22 cellular contexts compared by ENCODE assay signal in genomic region chr5:103502651-103503050, GRCh38. TPM values are rescaled to one million over a fixed set of nuclear protein-coding genes. Genes with fewer than 3 reads are reported as not detected.
A peak's percentile ranks its signal among the peaks of the same experiment; 100 is the strongest.
DNase-seq lines count a peak whose midpoint lies in the region; ATAC-seq, FAIRE-seq and TF ChIP-seq lines count a peak whose summit lies in the region.
"Had no signal": no experiment of that assay in that cellular context is flagged by ENCODE, and none has a peak within 500 bp of the region (broad histone marks: within the 10 kb centered on the region; RNA-seq: fewer than 3 reads in every experiment).

No MANE protein-coding gene starts in this region.

- H3K18ac ChIP-seq in H1 (ENCODE audit: extremely low read depth, low read length) = no peak overlapping the region

- H2BK15ac ChIP-seq in H1 (ENCODE audit: low read length) = no peak overlapping the region

- H2AK5ac ChIP-seq in H1 (ENCODE audit: low read depth, low read length) = no peak overlapping the region

- H4K91ac ChIP-seq in H1 (replicated peaks; ENCODE audit: insufficient read length, low read length) = no peak overlapping the region

- no peak overlapping the region for H4K5ac ChIP-seq in H1 (ENCODE audit: insufficient read length, low read depth, low read length)

- TF ChIP-seq POLR2A in H1 (IDR thresholded peaks at IDR 0.05; ENCODE audit: control extremely low read depth in 1 of 2, low read depth in 2 of 2, low read length in 2 of 2) (no peak), HepG2 (IDR thresholded peaks at IDR 0.05; ENCODE audit: insufficient read depth in 1 of 2, low read depth in 2 of 2, low read length in 2 of 2) (no peak), sigmoid colon (IDR thresholded peaks at IDR 0.05) (no peak)

- TF ChIP-seq EP300 in H1 (IDR thresholded peaks at IDR 0.05; ENCODE audit: borderline replicate concordance in 1 of 2, low read depth in 2 of 2, low read length in 2 of 2) = no peak
- TF ChIP-seq EP300 in HepG2 (IDR thresholded peaks at IDR 0.05; ENCODE audit: low read depth in 2 of 2, low read length in 2 of 2) = no peak
- no peak for TF ChIP-seq EP300 in HepG2 (CRISPR knock-in tag; IDR thresholded peaks at IDR 0.05; ENCODE audit: borderline replicate concordance)
- no peak for TF ChIP-seq EP300 in sigmoid colon (IDR thresholded peaks at IDR 0.05)

- peak overlapping the region; percentile 24; the same call in 1 of the 2 replicates for H3K4me2 ChIP-seq in PC-3 (ENCODE audit: low read length)
- H3K4me2 ChIP-seq in H1 (ENCODE audit: insufficient read depth in 1 of 2, low read depth in 2 of 2, low read length in 2 of 2) = no peak overlapping the region; a peak in 1 of 4 replicates
- H3K4me2 ChIP-seq in HepG2 (ENCODE audit: low read depth, low read length) = no peak overlapping the region

- H2BK20ac ChIP-seq in H1 (ENCODE audit: low read length) = no peak overlapping the region

- DNase-seq in NCI-H2227 (lab: John Stamatoyannopoulos, UW; ENCODE audit: unreplicated experiment) = peak; percentile 2
- DNase-seq in NCI-H2227 treated with DMSO at 0.1 percent for 48 hours (lab: John Stamatoyannopoulos, UW) = no peak
- DNase-seq in PC-3 = no peak
- DNase-seq in H1 (ENCODE audit: low read depth in 1 of 2, low spot score in 2 of 2) = no peak
- peak; percentile 29 for DNase-seq in superior temporal gyrus (ENCODE audit: extremely low spot score)
- DNase-seq in HepG2 (ENCODE audit: low spot score) = no peak
- no peak for DNase-seq in sigmoid colon
- DNase-seq: 8988T; BE2C; C1 segment of cervical spinal cord; Caco-2; CD4-positive, CD25-positive, alpha-beta regulatory T cell; GM23248; H7; HFFc6 had no signal

- 77% methylated on average over 3 of the region's 3 CpGs; no CpG with 5 or more reads in 1 of the 2 experiments for WGBS in H1 (ENCODE audit: extremely low coverage in 1 of 2, insufficient coverage in 1 of 2, insufficient read length in 1 of 2, insufficient replicate concordance in 2 of 2, low coverage in 1 of 2, low lambda C conversion rate in 2 of 2, missing lambda C conversion rate in 1 of 2), 2 experiments
- 23% methylated on average over 3 of the region's 3 CpGs for WGBS in HepG2 (ENCODE audit: low lambda C conversion rate)
- 86 to 87% methylated on average over 3 of the region's 3 CpGs for whole genome bisulfite sequencing in sigmoid colon, 2 donors

- H3K4me1 ChIP-seq in PC-3 (ENCODE audit: insufficient read depth, low read length) (peaks cover 26% of the 10 kb centered on the region), H1 (replicated peaks in 1 of 4; ENCODE audit: control insufficient read depth in 3 of 4, insufficient read depth in 4 of 4, low read length in 3 of 4) (peaks cover 3 to 15% (median 7%) of the 10 kb centered on the region in 4 experiments; a peak in 6 of 7 replicates), HepG2 (ENCODE audit: insufficient read depth, low read length) (no peaks in the 10 kb centered on the region), sigmoid colon (peaks cover 0 to 7% (median 0%) of the 10 kb centered on the region in 4 donors)
- H3K4me1 ChIP-seq: BE2C, Caco-2 had no signal

- H3F3A ChIP-seq in PC-3 (ENCODE audit: low read length, unreplicated experiment) = no peaks in the 10 kb centered on the region

- H3K27ac ChIP-seq in PC-3 (ENCODE audit: low read length) (no peak overlapping the region), H1 (ENCODE audit: low read depth, low read length) (no peak overlapping the region), HepG2 (ENCODE audit: extremely low read length, insufficient read depth, low read length) (no peak overlapping the region), sigmoid colon (no peak overlapping the region)
- H3K27ac ChIP-seq: GM23248 had no signal

- no peak overlapping the region for H4K8ac ChIP-seq in H1 (ENCODE audit: extremely low read depth, insufficient read depth, low read length)

- FAIRE-seq in H1 (lab: Jason Lieb, UNC) (no peak), HepG2 (lab: Jason Lieb, UNC) (no peak)
- FAIRE-seq: D721Med, G401.6, GM12891, GM19239, HTR-8/SVneo had no signal

- no peak overlapping the region for H3K9ac ChIP-seq in PC-3 (ENCODE audit: low read length)
- H3K9ac ChIP-seq in H1 (replicated peaks in 1 of 4; ENCODE audit: extremely low read depth in 1 of 4, low read depth in 3 of 4, low read length in 3 of 4) = no peak overlapping the region
- no peak overlapping the region for H3K9ac ChIP-seq in HepG2 (ENCODE audit: insufficient read depth, low read depth, low read length)
- H3K9ac ChIP-seq: GM23248 had no signal

- H3K9me3 ChIP-seq in PC-3 (ENCODE audit: low read length) = no peaks in the 10 kb centered on the region
- no peaks in the 10 kb centered on the region for H3K9me3 ChIP-seq in H1 (ENCODE audit: insufficient read depth in 2 of 2, low read depth in 1 of 2, low read length in 1 of 2)
- H3K9me3 ChIP-seq in HepG2 (ENCODE audit: low read length) = no peaks in the 10 kb centered on the region
- H3K9me3 ChIP-seq in sigmoid colon = peaks cover 0 to 3% (median 0%) of the 10 kb centered on the region in 4 donors
- H3K9me3 ChIP-seq: BE2C had no signal

- no peak overlapping the region for H3K4ac ChIP-seq in H1 (replicated peaks; ENCODE audit: insufficient read length, low read depth, low read length)

- TF ChIP-seq CTCF in PC-3 (conservative IDR thresholded peaks at IDR 0.05; ENCODE audit: low read depth, low read length) = no peak
- no peak for TF ChIP-seq CTCF in H1 (IDR thresholded peaks at IDR 0.05; ENCODE audit: control extremely low read depth in 1 of 3, insufficient read depth in 1 of 3, low read depth in 1 of 3, low read length in 3 of 3)
- no peak for TF ChIP-seq CTCF in HepG2 (CRISPR knock-in tag; IDR thresholded peaks at IDR 0.05)
- TF ChIP-seq CTCF in sigmoid colon (IDR thresholded peaks at IDR 0.05) = no peak

- no peak overlapping the region for H3K4me3 ChIP-seq in PC-3 (ENCODE audit: low read length)
- H3K4me3 ChIP-seq in H1 (ENCODE audit: extremely low read depth in 1 of 4, insufficient read depth in 2 of 4, low read depth in 3 of 4, low read length in 4 of 4) = no peak overlapping the region
- H3K4me3 ChIP-seq in HepG2 (replicated peaks in 1 of 3; ENCODE audit: insufficient read depth in 1 of 3, low read depth in 2 of 3, low read length in 3 of 3) = no peak overlapping the region
- no peak overlapping the region for H3K4me3 ChIP-seq in sigmoid colon
- H3K4me3 ChIP-seq: GM23248 had no signal

- no peak overlapping the region for H3K56ac ChIP-seq in H1 (replicated peaks; ENCODE audit: insufficient read length, low read depth, low read length)

- H3K79me1 ChIP-seq in H1 (ENCODE audit: low read depth, low read length) = no peaks in the 10 kb centered on the region

- H3K36me3 ChIP-seq in PC-3 (ENCODE audit: low read depth, low read length) = no peaks in the 10 kb centered on the region; the same call in 1 of the 2 replicates
- H3K36me3 ChIP-seq in H1 (ENCODE audit: control insufficient read depth in 2 of 4, insufficient read depth in 4 of 4, low read length in 3 of 4) = no peaks in the 10 kb centered on the region
- H3K36me3 ChIP-seq in HepG2 (replicated peaks in 1 of 2; ENCODE audit: control insufficient read depth in 1 of 2, insufficient read depth in 2 of 2, low read length in 2 of 2) = no peaks in the 10 kb centered on the region
- H3K36me3 ChIP-seq in sigmoid colon = no peaks in the 10 kb centered on the region
- H3K36me3 ChIP-seq: BE2C had no signal

- ATAC-seq in PC-3 (peak; percentile 10; the same call in 1 of the 2 replicates), HepG2 (no peak), GM19467 (IDR thresholded peaks at IDR 0.05; ENCODE audit: unreplicated experiment) (no peak)
- ATAC-seq: HCT116 had no signal

- H3K27me3 ChIP-seq in PC-3 (ENCODE audit: low read length) = no peaks in the 10 kb centered on the region
- no peaks in the 10 kb centered on the region for H3K27me3 ChIP-seq in H1 (replicated peaks in 1 of 4; ENCODE audit: control insufficient read depth in 3 of 4, extremely low read depth in 1 of 4, insufficient read depth in 3 of 4, low read length in 3 of 4)
- no peaks in the 10 kb centered on the region for H3K27me3 ChIP-seq in HepG2 (ENCODE audit: control insufficient read depth in 1 of 2, insufficient read depth in 2 of 2, low read length in 2 of 2)
- no peaks in the 10 kb centered on the region for H3K27me3 ChIP-seq in sigmoid colon
- H3K27me3 ChIP-seq: BE2C had no signal

- CTCF ChIA-PET in PC-3 (lab: Charles Lee) (no interaction called here), H1 (lab: Charles Lee; ENCODE audit: partially characterized antibody) (interaction anchor here (0.8 to 2.2 kb wide), 3 partner anchors 10 to 17 kb away, joined by 4 to 6 read pairs (median 4); no protein-coding TSS in a partner anchor), HepG2 (lab: Yijun Ruan, JAX; ENCODE audit: low intra/inter-chr PET ratio, low total read pairs) (no interaction called here)

- H2BK12ac ChIP-seq in H1 (ENCODE audit: low read depth, low read length) = no peak overlapping the region

- H4K20me1 ChIP-seq in PC-3 (ENCODE audit: low read length) (no peaks in the 10 kb centered on the region), H1 (replicated peaks in 1 of 2; ENCODE audit: control insufficient read depth in 1 of 2, insufficient read depth in 2 of 2, low read length in 2 of 2) (no peaks in the 10 kb centered on the region), HepG2 (ENCODE audit: insufficient read depth, low read length) (no peaks in the 10 kb centered on the region)

- in situ Hi-C loops in HepG2 (cut with HindIII; ENCODE audit: extremely low pct_ligation_motif_present, low pct_unique_long_range_greater_than_20kb) = no loop called here

- H2BK120ac ChIP-seq in H1 (replicated peaks; ENCODE audit: low read depth, low read length) = no peak overlapping the region

- H3K23ac ChIP-seq in H1 (ENCODE audit: insufficient read length) = no peak overlapping the region

- no peak for TF ChIP-seq RAD21 in H1 (IDR thresholded peaks at IDR 0.05 in 1 of 2, conservative IDR thresholded peaks at IDR 0.05 in 1 of 2; ENCODE audit: low read depth in 2 of 2, low read length in 2 of 2)
- TF ChIP-seq RAD21 in HepG2 (CRISPR knock-in tag; IDR thresholded peaks at IDR 0.05) = no peak

- no TSS peak for BruUV-seq in PC-3 (replicated peaks; lab: Mats Ljungman, UMichigan)
- BruUV-seq in HepG2 (replicated peaks; lab: Mats Ljungman, UMichigan) = no TSS peak

- POLR2A ChIA-PET in PC-3 (lab: Charles Lee; ENCODE audit: unreplicated experiment) (no interaction called here), H1 (lab: Charles Lee; ENCODE audit: partially characterized antibody) (no interaction called here), HepG2 (lab: Yijun Ruan, JAX) (no interaction called here)

- H3K79me2 ChIP-seq in PC-3 (ENCODE audit: low read length) (no peaks in the 10 kb centered on the region), H1 (ENCODE audit: control insufficient read depth in 1 of 2, insufficient read depth in 2 of 2, low read length in 2 of 2) (no peaks in the 10 kb centered on the region), HepG2 (ENCODE audit: insufficient read depth, low read length) (no peaks in the 10 kb centered on the region)

- H3K23me2 ChIP-seq in H1 (ENCODE audit: low read depth, low read length) = no peaks in the 10 kb centered on the region

- no peak overlapping the region for H2AFZ ChIP-seq in PC-3 (ENCODE audit: low read length)
- 0 out of 2 replicates have a peak overlapping the region, but pooled peaks have one; percentile 16 for H2AFZ ChIP-seq in H1 (ENCODE audit: low read length)
- no peak overlapping the region for H2AFZ ChIP-seq in HepG2 (ENCODE audit: low read length)
- H2AFZ ChIP-seq: GM23248 had no signal

- intact Hi-C loops in PC-3 (cut with micrococcal nuclease) (no loop called here), HepG2 (cut with micrococcal nuclease; ENCODE audit: unreplicated experiment) (no loop called here), sigmoid colon (cut with DNase I) (no loop called here)

- no peak overlapping the region for H3K14ac ChIP-seq in H1 (ENCODE audit: insufficient read length)

- H3K9me2 ChIP-seq in PC-3 (replicated peaks; ENCODE audit: low read length) = no peaks in the 10 kb centered on the region

- H2BK5ac ChIP-seq in H1 (ENCODE audit: low read depth, low read length) = no peak overlapping the region

RNA-seq across cellular contexts. Expression of gene NUDT12, which starts 59.9 kb away (rescaled TPM):
- total RNA-seq in PC-3 (2014; rRNA removed) (9.2 and 10.9 TPM in 2 replicates), HepG2 (2016; rRNA removed; fragmentation: Illumina TruSeq; extraction: Trizol) (5.4 and 6.3 TPM in 2 replicates), sigmoid colon (10 to 100 TPM in 3 of 4 donors, 1 to 10 TPM in 1; 8.4 to 20.7 (median 15.6) TPM)
- total RNA-seq in H1 (2021; fragmentation: NEBNext Ultra II Directional; extraction: Animal tissue kit (Norgen Biotek cat#: 25700)) = 12.5 and 14.0 TPM in 2 replicates
- polyA plus RNA-seq in H1 (2011; rRNA removed) (3.0 and 3.6 TPM in 2 replicates), HepG2 (2011; rRNA removed) (2.3 and 2.4 TPM in 2 replicates), sigmoid colon (10 to 100 TPM in 2 of 3 donors, 1 to 10 TPM in 1; 7.3 to 17.4 (median 13.6) TPM)
- 7.2 TPM for polyA plus RNA-seq in H1 (2011; cell fraction: cytosol; rRNA removed)
- polyA plus RNA-seq in H1 (2011; cell fraction: nucleus; rRNA removed) = 6.3 TPM
- 7.3 to 14.8 TPM (median 7.8 TPM) in 4 replicates for polyA plus RNA-seq in H1 (2012, experiment 1 of 2)
- 1.2 TPM for polyA plus RNA-seq in H1 (2012, experiment 2 of 2)
- polyA plus RNA-seq in H1 (2013, experiment 1 of 2) = 12.9 TPM
- polyA plus RNA-seq in H1 (2013, experiment 2 of 2) = 10.3 TPM
- 6.5 and 8.5 TPM in 2 replicates for polyA minus RNA-seq in H1 (2011; rRNA and poly(A)+ RNA removed)
- polyA minus RNA-seq in H1 (2011; cell fraction: cytosol; rRNA and poly(A)+ RNA removed) = 5.7 TPM
- 11.0 TPM for polyA minus RNA-seq in H1 (2011; cell fraction: nucleus; rRNA and poly(A)+ RNA removed)
- total RNA-seq in HepG2 (2016; cell fraction: cytosol; rRNA removed; fragmentation: Illumina TruSeq; extraction: Trizol; ENCODE audit: low read depth) = 0.40 and 0.44 TPM in 2 replicates
- 4.6 and 6.1 TPM in 2 replicates for total RNA-seq in HepG2 (2016; cell fraction: insoluble cytoplasmic fraction; rRNA removed; fragmentation: Illumina TruSeq; extraction: Trizol)
- total RNA-seq in HepG2 (2016; cell fraction: membrane; rRNA removed; fragmentation: Illumina TruSeq; extraction: Trizol) = 0.62 and 1.2 TPM in 2 replicates
- total RNA-seq in HepG2 (2016; cell fraction: nucleus; rRNA removed; fragmentation: Illumina TruSeq; extraction: Trizol) = 5.1 and 5.8 TPM in 2 replicates
- 0.43 and 1.1 TPM in 2 replicates for polyA plus RNA-seq in HepG2 (2011; cell fraction: cytosol; rRNA removed)
- 2.7 and 3.7 TPM in 2 replicates for polyA plus RNA-seq in HepG2 (2011; cell fraction: nucleus; rRNA removed)
- 2.0 and 2.5 TPM in 2 replicates for polyA plus RNA-seq in HepG2 (2012)
- polyA plus RNA-seq in HepG2 (2016; cell fraction: cytosol; fragmentation: Illumina TruSeq; extraction: Trizol; ENCODE audit: low read depth) = 0.16 and 0.23 TPM in 2 replicates
- polyA plus RNA-seq in HepG2 (2016; cell fraction: insoluble cytoplasmic fraction; fragmentation: Illumina TruSeq; extraction: Trizol; ENCODE audit: low read depth) = 4.1 and 4.4 TPM in 2 replicates
- 0.43 and 0.55 TPM in 2 replicates for polyA plus RNA-seq in HepG2 (2016; cell fraction: membrane; fragmentation: Illumina TruSeq; extraction: Trizol; ENCODE audit: low read depth)
- 6.8 and 8.7 TPM in 2 replicates for polyA plus RNA-seq in HepG2 (2016; cell fraction: nucleus; fragmentation: Illumina TruSeq; extraction: Trizol; ENCODE audit: insufficient read depth, low read depth)
- polyA minus RNA-seq in HepG2 (2011; rRNA and poly(A)+ RNA removed; ENCODE audit: low replicate concordance) = 0.16 and 2.0 TPM in 2 replicates
- 0.88 and 1.3 TPM in 2 replicates for polyA minus RNA-seq in HepG2 (2011; cell fraction: cytosol; rRNA and poly(A)+ RNA removed)
- polyA minus RNA-seq in HepG2 (2011; cell fraction: nucleus; rRNA and poly(A)+ RNA removed) = 5.2 and 6.8 TPM in 2 replicates
- total RNA-seq: CD4-positive, CD25-positive, alpha-beta regulatory T cell had no signal

Comparison
In these comparisons a context has a peak if more than half of its experiments do, and no peak if none do; other contexts are left out.
1. DNase-seq: peak in NCI-H2227 (single experiment) and superior temporal gyrus (single experiment); none in NCI-H2227 treated with DMSO at 0.1 percent for 48 hours (single experiment), PC-3 (single experiment), H1 (0 of 2), HepG2 (single experiment) and sigmoid colon (single experiment).